ENCODE assay signal across 13 cellular contexts in the genomic region with DNA sequence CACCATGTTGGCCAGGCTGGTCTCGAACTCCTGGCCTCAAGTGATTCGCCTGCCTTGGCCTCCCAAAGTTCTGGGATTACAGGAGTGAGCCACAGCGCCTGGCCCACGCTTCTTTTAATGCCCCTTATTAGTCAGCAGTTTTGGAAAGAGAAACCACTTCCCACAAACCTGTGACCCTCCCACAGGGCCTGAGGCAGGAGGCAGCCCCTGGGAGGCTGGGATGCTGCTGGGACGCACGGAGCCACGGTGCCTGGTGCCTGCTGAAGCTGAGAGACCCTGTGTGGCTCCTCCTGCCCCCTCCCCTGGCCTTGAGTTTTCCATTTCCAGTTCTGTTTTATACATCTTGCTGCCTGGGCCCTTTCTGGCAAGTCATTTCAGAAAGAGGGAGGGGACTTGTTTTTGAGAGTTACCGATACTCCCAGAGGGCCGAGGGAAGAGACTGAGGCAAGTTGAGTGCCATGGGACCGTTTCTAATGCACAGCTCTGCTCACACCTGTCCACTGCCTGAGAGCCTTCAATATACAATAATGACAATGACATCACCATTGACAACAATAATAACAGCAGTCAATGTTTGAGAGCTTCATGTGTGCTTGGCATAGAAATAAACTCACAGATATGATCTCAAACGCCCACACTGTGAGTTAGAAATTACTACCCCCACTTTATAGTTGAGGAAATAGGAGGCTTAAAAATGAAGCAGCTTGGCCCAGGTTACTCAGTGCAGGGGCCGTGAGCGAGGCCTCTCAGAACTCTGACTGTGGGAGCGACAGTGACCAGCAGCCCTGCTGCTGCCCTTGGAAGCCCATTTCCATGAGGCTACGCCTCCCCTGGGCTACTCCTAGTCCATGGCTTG.
DNase-seq lines count a peak whose midpoint lies in the region; ATAC-seq and TF ChIP-seq lines count a peak whose summit lies in the region.
"Had no signal": no experiment of that assay in that cellular context is flagged by ENCODE, and none has a peak within 500 bp of the region (broad histone marks: within the 10 kb centered on the region; RNA-seq: fewer than 3 reads in every experiment).

No MANE protein-coding gene starts in this region.

- H3K4me1 Mint-ChIP-seq in activated T-cell treated with anti-CD3 and anti-CD28 coated beads, Interleukin-2, amount 50 U/mL, for 24 hours (ENCODE audit: low read depth) = peaks cover 68% of the 10 kb centered on the region

- no peaks in the 10 kb centered on the region for H3K36me3 Mint-ChIP-seq in activated T-cell treated with anti-CD3 and anti-CD28 coated beads, Interleukin-2, amount 50 U/mL, for 24 hours (ENCODE audit: low read depth)

- H3K4me3 Mint-ChIP-seq in activated T-cell treated with anti-CD3 and anti-CD28 coated beads, Interleukin-2, amount 50 U/mL, for 24 hours = peak overlapping the region; percentile 14

- H3K9me3 Mint-ChIP-seq in activated T-cell treated with anti-CD3 and anti-CD28 coated beads, Interleukin-2, amount 50 U/mL, for 24 hours = no peaks in the 10 kb centered on the region

- H3K27ac Mint-ChIP-seq in activated T-cell treated with anti-CD3 and anti-CD28 coated beads, Interleukin-2, amount 50 U/mL, for 24 hours = peak overlapping the region; percentile 88

- H3K27me3 Mint-ChIP-seq in activated T-cell treated with anti-CD3 and anti-CD28 coated beads, Interleukin-2, amount 50 U/mL, for 24 hours = no peaks in the 10 kb centered on the region

- TF ChIP-seq CTCF in GM20000 (IDR thresholded peaks at IDR 0.05; ENCODE audit: extremely low read depth, missing control alignments) = no peak

- DNase-seq in activated T-cell treated with anti-CD3 and anti-CD28 coated beads, Interleukin-2, amount 50 U/mL, for 24 hours = peak; percentile 63
- no peak for DNase-seq in activated T-cell treated with anti-CD3 and anti-CD28 coated beads, Interleukin-2, amount 50 U/mL, for 1 hour
- DNase-seq in GM20000 (ENCODE audit: low spot score) (peak; percentile 49), RPMI7951 (ENCODE audit: low read depth) (peak; percentile 68)
- DNase-seq in stimulated activated CD4-positive, alpha-beta T cell treated with anti-CD3 and anti-CD28 coated beads, Interleukin-2, amount 100 ng/mL, for 48 hours = peak; percentile 34 to 43
- DNase-seq: dermis blood vessel endothelial cell, KG1, NCI-H82, pancreas had no signal

- ATAC-seq in GM21528 (IDR thresholded peaks at IDR 0.05; ENCODE audit: low FRiP score, unreplicated experiment) (no peak), HG03520 (IDR thresholded peaks at IDR 0.05; ENCODE audit: unreplicated experiment) (no peak), GM18519 (IDR thresholded peaks at IDR 0.05; ENCODE audit: low FRiP score, unreplicated experiment) (no peak)
- ATAC-seq: gastroesophageal sphincter, pancreas had no signal
